In genomic region chr12:7107181-7108041, GRCh38 we compare ENCODE assay signal across 8 cellular contexts. TPM values are rescaled to one million over a fixed set of nuclear protein-coding genes. Genes with fewer than 3 reads are reported as not detected.
DNase-seq lines count a peak whose midpoint lies in the region; ATAC-seq lines count a peak whose summit lies in the region.

No MANE protein-coding gene starts in this region.

- peak; percentile 20 for DNase-seq in activated naive CD4-positive, alpha-beta T cell treated with anti-CD3 and anti-CD28 coated beads for 36 hours
- no peak for DNase-seq in activated naive CD4-positive, alpha-beta T cell (lab: John Stamatoyannopoulos, UW)
- DNase-seq in activated naive CD4-positive, alpha-beta T cell treated with anti-CD3 and anti-CD28 coated beads, Interleukin-2, amount 50 U/mL, for 72 hours (ENCODE audit: low spot score in 2 of 2) = peak in 1 of 2 donors; percentile 11
- peak in 1 of 2 donors; percentile 25 for DNase-seq in stimulated activated naive CD8-positive, alpha-beta T cell treated with anti-CD3 and anti-CD28 coated beads, Interleukin-15, amount 100 ng/mL, for 72 hours
- no peak for DNase-seq in MV-4-11 (lab: John Stamatoyannopoulos, UW)
- DNase-seq in NCI-H524 (lab: John Stamatoyannopoulos, UW) = no peak
- no peak for DNase-seq in NCI-H345 (lab: John Stamatoyannopoulos, UW)

- peak overlapping the region; percentile 97 for H3K27ac Mint-ChIP-seq in activated naive CD4-positive, alpha-beta T cell treated with anti-CD3 and anti-CD28 coated beads for 36 hours
- peak overlapping the region; percentile 93 to 96 for H3K27ac Mint-ChIP-seq in activated naive CD4-positive, alpha-beta T cell treated with anti-CD3 and anti-CD28 coated beads, Interleukin-2, amount 50 U/mL, for 72 hours
- H3K27ac Mint-ChIP-seq in stimulated activated naive CD8-positive, alpha-beta T cell treated with anti-CD3 and anti-CD28 coated beads, Interleukin-15, amount 100 ng/mL, for 72 hours = peak overlapping the region; percentile 97 to 98

- H3K4me3 Mint-ChIP-seq in activated naive CD4-positive, alpha-beta T cell treated with anti-CD3 and anti-CD28 coated beads for 36 hours = peak overlapping the region; percentile 95
- H3K4me3 Mint-ChIP-seq in stimulated activated naive CD8-positive, alpha-beta T cell treated with anti-CD3 and anti-CD28 coated beads, Interleukin-15, amount 100 ng/mL, for 72 hours = peak overlapping the region; percentile 92 to 98

- H3K27me3 Mint-ChIP-seq in activated naive CD4-positive, alpha-beta T cell treated with anti-CD3 and anti-CD28 coated beads for 36 hours (ENCODE audit: low read depth) = no peaks in the 10 kb centered on the region
- no peaks in the 10 kb centered on the region for H3K27me3 Mint-ChIP-seq in stimulated activated naive CD8-positive, alpha-beta T cell treated with anti-CD3 and anti-CD28 coated beads, Interleukin-15, amount 100 ng/mL, for 72 hours

- peak overlapping the region; percentile 64 for H3K4me3 ChIP-seq in iPS-18c (ENCODE audit: insufficient read depth, low read depth, low read length)

- intact Hi-C loops in activated naive CD4-positive, alpha-beta T cell treated with anti-CD3 and anti-CD28 coated beads for 36 hours (cut with micrococcal nuclease) = loop anchor here (1.0 to 5.0 kb wide), 5 partner anchors 23 to 255 kb away; partner anchors contain the start of genes C12orf57, CDCA3, CLSTN3 and LPCAT3

- CTCF ChIA-PET in activated naive CD4-positive, alpha-beta T cell treated with anti-CD3 and anti-CD28 coated beads for 36 hours (lab: Charles Lee) = interaction anchor here (0.6 to 5.3 kb wide), 18 partner anchors 8 to 183 kb away, joined by 3 to 30 read pairs (median 3); partner anchors contain the start of genes C12orf57, C1R, LPCAT3 and RNU7-1

- peaks cover 13% of the 10 kb centered on the region for H3K9me3 Mint-ChIP-seq in activated naive CD4-positive, alpha-beta T cell treated with anti-CD3 and anti-CD28 coated beads for 36 hours
- peaks cover 10 to 11% of the 10 kb centered on the region in 2 donors for H3K9me3 Mint-ChIP-seq in activated naive CD4-positive, alpha-beta T cell treated with anti-CD3 and anti-CD28 coated beads, Interleukin-2, amount 50 U/mL, for 72 hours
- peaks cover 13 to 16% of the 10 kb centered on the region in 2 donors for H3K9me3 Mint-ChIP-seq in stimulated activated naive CD8-positive, alpha-beta T cell treated with anti-CD3 and anti-CD28 coated beads, Interleukin-15, amount 100 ng/mL, for 72 hours

- peak in 1 of 2 donors; percentile 2 for ATAC-seq in activated naive CD4-positive, alpha-beta T cell treated with anti-CD3 and anti-CD28 coated beads, Interleukin-2, amount 50 U/mL, for 72 hours
- ATAC-seq in stimulated activated naive CD8-positive, alpha-beta T cell treated with anti-CD3 and anti-CD28 coated beads, Interleukin-15, amount 100 ng/mL, for 72 hours = no peak

- no peaks in the 10 kb centered on the region for H3K9me3 ChIP-seq in iPS-18c (ENCODE audit: control insufficient read depth, insufficient read depth, low read length)

- peaks cover 22% of the 10 kb centered on the region for H3K36me3 Mint-ChIP-seq in activated naive CD4-positive, alpha-beta T cell treated with anti-CD3 and anti-CD28 coated beads for 36 hours (ENCODE audit: low read depth)
- peaks cover 21 to 35% of the 10 kb centered on the region in 2 donors for H3K36me3 Mint-ChIP-seq in activated naive CD4-positive, alpha-beta T cell treated with anti-CD3 and anti-CD28 coated beads, Interleukin-2, amount 50 U/mL, for 72 hours

- H3K4me1 Mint-ChIP-seq in activated naive CD4-positive, alpha-beta T cell treated with anti-CD3 and anti-CD28 coated beads for 36 hours (ENCODE audit: low read depth) = peaks cover 33% of the 10 kb centered on the region
- H3K4me1 Mint-ChIP-seq in stimulated activated naive CD8-positive, alpha-beta T cell treated with anti-CD3 and anti-CD28 coated beads, Interleukin-15, amount 100 ng/mL, for 72 hours = peaks cover 56% of the 10 kb centered on the region

RNA-seq across cellular contexts. Expression of gene C1RL, which starts 1.6 kb away (rescaled TPM):
- 10 to 100 TPM; 10.3 to 11.5 TPM for total RNA-seq in activated naive CD4-positive, alpha-beta T cell treated with anti-CD3 and anti-CD28 coated beads for 36 hours
- total RNA-seq in activated naive CD4-positive, alpha-beta T cell treated with anti-CD3 and anti-CD28 coated beads, Interleukin-2, amount 50 U/mL, for 72 hours = 10 to 100 TPM; 18.6 to 21.8 TPM

RNA-seq across cellular contexts. Expression of gene C1R, which starts 15.2 kb away (rescaled TPM):
- 1 to 10 TPM; 1.4 to 1.5 TPM for total RNA-seq in activated naive CD4-positive, alpha-beta T cell treated with anti-CD3 and anti-CD28 coated beads for 36 hours
- 1 to 10 TPM; 3.9 to 5.6 TPM for total RNA-seq in activated naive CD4-positive, alpha-beta T cell treated with anti-CD3 and anti-CD28 coated beads, Interleukin-2, amount 50 U/mL, for 72 hours

RNA-seq across cellular contexts. Expression of gene RBP5, which starts 21.3 kb away (rescaled TPM):
- total RNA-seq in activated naive CD4-positive, alpha-beta T cell treated with anti-CD3 and anti-CD28 coated beads for 36 hours = under 1 TPM in 1 of 2 experiments, not detected in 1; 0.57 TPM
- total RNA-seq in activated naive CD4-positive, alpha-beta T cell treated with anti-CD3 and anti-CD28 coated beads, Interleukin-2, amount 50 U/mL, for 72 hours = not detected

RNA-seq across cellular contexts. Expression of gene CLSTN3, which starts 22.8 kb away (rescaled TPM):
- 10 to 100 TPM; 18.3 to 21.8 TPM for total RNA-seq in activated naive CD4-positive, alpha-beta T cell treated with anti-CD3 and anti-CD28 coated beads for 36 hours
- 10 to 100 TPM; 36.8 to 57.0 TPM for total RNA-seq in activated naive CD4-positive, alpha-beta T cell treated with anti-CD3 and anti-CD28 coated beads, Interleukin-2, amount 50 U/mL, for 72 hours

RNA-seq across cellular contexts. Expression of gene C1S, which starts 46.9 kb away (rescaled TPM):
- total RNA-seq in activated naive CD4-positive, alpha-beta T cell treated with anti-CD3 and anti-CD28 coated beads for 36 hours = 1 to 10 TPM; 2.2 to 3.1 TPM
- 10 to 100 TPM in 1 of 2 donors, 1 to 10 TPM in 1; 4.8 to 21.9 TPM for total RNA-seq in activated naive CD4-positive, alpha-beta T cell treated with anti-CD3 and anti-CD28 coated beads, Interleukin-2, amount 50 U/mL, for 72 hours
